10 cellular contexts compared by ENCODE assay signal in the genomic region with DNA sequence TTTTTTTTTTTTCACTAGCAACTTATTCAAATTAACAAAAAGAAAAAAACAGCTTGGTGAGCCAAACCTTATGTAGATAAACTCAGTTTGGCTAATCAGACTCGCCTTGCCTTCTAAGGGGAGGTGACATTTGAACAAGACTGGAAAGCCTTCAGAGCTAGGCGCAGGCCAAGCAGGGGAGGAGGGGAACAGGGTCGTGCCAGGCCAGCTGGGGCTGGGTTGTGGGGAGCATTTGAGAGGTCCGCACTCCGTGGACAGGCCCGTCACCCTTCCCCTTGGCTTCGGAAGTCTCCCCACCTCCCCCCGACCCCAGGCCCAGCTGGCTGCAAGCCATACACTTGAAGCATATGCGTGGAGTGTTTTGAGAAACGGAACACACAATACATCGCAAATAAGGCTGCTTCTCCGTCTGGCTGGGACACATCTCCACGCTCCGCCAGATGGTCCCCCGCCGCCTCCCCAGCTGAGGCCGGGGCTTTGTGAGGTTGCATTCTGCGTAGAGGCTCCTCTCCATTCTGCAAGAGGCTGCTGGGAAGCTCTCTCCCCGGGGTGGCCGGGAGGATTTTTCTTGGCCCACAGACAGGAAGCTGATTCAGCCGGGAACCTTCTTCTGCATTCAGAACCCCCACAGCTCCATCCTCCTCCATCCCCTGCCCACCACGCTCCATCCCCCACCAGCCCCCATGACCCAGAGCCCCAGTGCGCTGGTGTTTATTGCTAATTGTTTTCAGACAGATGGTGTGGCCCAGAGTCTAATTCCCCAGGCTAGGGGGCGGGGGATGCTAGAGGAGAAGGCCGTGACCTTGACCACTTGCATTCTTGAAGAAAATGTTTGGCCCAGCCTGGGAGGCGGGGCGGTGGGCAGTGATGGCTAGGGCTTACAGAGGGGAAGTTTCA.
DNase-seq lines count a peak whose midpoint lies in the region; ATAC-seq and TF ChIP-seq lines count a peak whose summit lies in the region.
"Had no signal": no experiment of that assay in that cellular context is flagged by ENCODE, and none has a peak within 500 bp of the region (broad histone marks: within the 10 kb centered on the region; RNA-seq: fewer than 3 reads in every experiment).

No MANE protein-coding gene starts in this region.

- TF ChIP-seq CTCF in astrocyte of the cerebellum (IDR thresholded peaks at IDR 0.05; ENCODE audit: low read depth, low read length, missing control alignments): no peak
- no peak for TF ChIP-seq CTCF in spleen (IDR thresholded peaks at IDR 0.05 in 8 of 11, conservative IDR thresholded peaks at IDR 0.05 in 3 of 11)

- peak overlapping the region in 1 of 2 donors; percentile 5 for H3K27ac Mint-ChIP-seq in stimulated activated naive CD8-positive, alpha-beta T cell treated with anti-CD3 and anti-CD28 coated beads, Interleukin-15, amount 100 ng/mL, for 72 hours
- H3K27ac Mint-ChIP-seq: activated naive CD8-positive, alpha-beta T cell treated with anti-CD3 and anti-CD28 coated beads, Interleukin-2, amount 10 ng/mL, durations not matched to agents 7 days and 5 days had no signal

- no peak overlapping the region for H3K4me3 Mint-ChIP-seq in stimulated activated naive CD8-positive, alpha-beta T cell treated with anti-CD3 and anti-CD28 coated beads, Interleukin-15, amount 100 ng/mL, for 72 hours
- H3K4me3 Mint-ChIP-seq: activated naive CD8-positive, alpha-beta T cell treated with anti-CD3 and anti-CD28 coated beads, Interleukin-2, amount 10 ng/mL, durations not matched to agents 7 days and 5 days had no signal

- H3K4me1 ChIP-seq in iPS-18a (ENCODE audit: control insufficient read depth, low read depth, low read length) (peaks cover 18% of the 10 kb centered on the region), spleen (peaks cover 9 to 61% (median 36%) of the 10 kb centered on the region in 6 donors)

- peaks cover 13% of the 10 kb centered on the region for H3K4me1 Mint-ChIP-seq in stimulated activated naive CD8-positive, alpha-beta T cell treated with anti-CD3 and anti-CD28 coated beads, Interleukin-15, amount 100 ng/mL, for 72 hours

- no peaks in the 10 kb centered on the region for H3K9me3 ChIP-seq in iPS-18a (ENCODE audit: control insufficient read depth, low read depth, low read length)
- no peaks in the 10 kb centered on the region for H3K9me3 ChIP-seq in spleen

- no peaks in the 10 kb centered on the region for H3K36me3 ChIP-seq in iPS-18a (ENCODE audit: control insufficient read depth, low read depth, low read length)
- H3K36me3 ChIP-seq in spleen: no peaks in the 10 kb centered on the region

- ATAC-seq in stimulated activated naive CD8-positive, alpha-beta T cell treated with anti-CD3 and anti-CD28 coated beads, Interleukin-15, amount 100 ng/mL, for 72 hours: no peak
- no peak for ATAC-seq in GM18858 (IDR thresholded peaks at IDR 0.05; ENCODE audit: unreplicated experiment)
- ATAC-seq: GM12878 had no signal

- 42 to 59% (median 47%) methylated on average over 25 to 27 of the region's 27 CpGs for WGBS in spleen, 5 donors

- H3K27me3 Mint-ChIP-seq in stimulated activated naive CD8-positive, alpha-beta T cell treated with anti-CD3 and anti-CD28 coated beads, Interleukin-15, amount 100 ng/mL, for 72 hours: peaks cover 7% of the 10 kb centered on the region

- no peak overlapping the region for H3K4me3 ChIP-seq in astrocyte of the cerebellum (ENCODE audit: low read depth, low read length)
- peak overlapping the region; percentile 14 for H3K4me3 ChIP-seq in iPS-18a (ENCODE audit: low read length)
- H3K4me3 ChIP-seq in spleen: no peak overlapping the region
- H3K4me3 ChIP-seq: GM12878 had no signal

- intact Hi-C loops in spleen (cut with DNase I; ENCODE audit: low total_unique reads): no loop called here

- no peak overlapping the region for H3K27ac ChIP-seq in iPS-18a (ENCODE audit: low read length)
- peak overlapping the region; percentile 15 to 77 (median 54) for H3K27ac ChIP-seq in spleen

- in situ Hi-C loops in astrocyte of the cerebellum (cut with HindIII; ENCODE audit: low sequenced_read_pairs): no loop called here

- H3K27me3 ChIP-seq in iPS-18a (ENCODE audit: control insufficient read depth, insufficient read depth, low read length): no peaks in the 10 kb centered on the region
- peaks cover 0 to 7% (median 0%) of the 10 kb centered on the region in 7 donors for H3K27me3 ChIP-seq in spleen (replicated peaks in 1 of 7)

- DNase-seq in Ammon's horn (ENCODE audit: low spot score) (peak; percentile 91), NCI-H1105 (lab: John Stamatoyannopoulos, UW) (peak; percentile 41), astrocyte of the cerebellum (ENCODE audit: low read depth) (peak; percentile 97), spleen (no peak)
- no peak for DNase-seq in stimulated activated CD4-positive, alpha-beta T cell treated with anti-CD3 and anti-CD28 coated beads, Interleukin-4, amount 100 ng/mL, for 4 hours
- no peak for DNase-seq in stimulated activated naive CD8-positive, alpha-beta T cell treated with anti-CD3 and anti-CD28 coated beads, Interleukin-15, amount 100 ng/mL, for 72 hours
- DNase-seq: activated naive CD8-positive, alpha-beta T cell treated with anti-CD3 and anti-CD28 coated beads, Interleukin-2, amount 10 ng/mL, durations not matched to agents 7 days and 5 days had no signal

- peak overlapping the region; percentile 7 for H3K9ac ChIP-seq in iPS-18a (ENCODE audit: low read length)

- no peak for TF ChIP-seq POLR2A in spleen (IDR thresholded peaks at IDR 0.05)

- no peaks in the 10 kb centered on the region for H3K9me3 Mint-ChIP-seq in stimulated activated naive CD8-positive, alpha-beta T cell treated with anti-CD3 and anti-CD28 coated beads, Interleukin-15, amount 100 ng/mL, for 72 hours
- H3K9me3 Mint-ChIP-seq: activated naive CD8-positive, alpha-beta T cell treated with anti-CD3 and anti-CD28 coated beads, Interleukin-2, amount 10 ng/mL, durations not matched to agents 7 days and 5 days had no signal

Comparison
In these comparisons a context has a peak if more than half of its experiments do, and no peak if none do; other contexts are left out.
1. DNase-seq: peak in Ammon's horn (single experiment), NCI-H1105 (single experiment) and astrocyte of the cerebellum (single experiment); none in spleen (single experiment), stimulated activated CD4-positive, alpha-beta T cell treated with anti-CD3 and anti-CD28 coated beads, Interleukin-4, amount 100 ng/mL, for 4 hours (0 of 2) and stimulated activated naive CD8-positive, alpha-beta T cell treated with anti-CD3 and anti-CD28 coated beads, Interleukin-15, amount 100 ng/mL, for 72 hours (0 of 2).